In the genomic region with DNA sequence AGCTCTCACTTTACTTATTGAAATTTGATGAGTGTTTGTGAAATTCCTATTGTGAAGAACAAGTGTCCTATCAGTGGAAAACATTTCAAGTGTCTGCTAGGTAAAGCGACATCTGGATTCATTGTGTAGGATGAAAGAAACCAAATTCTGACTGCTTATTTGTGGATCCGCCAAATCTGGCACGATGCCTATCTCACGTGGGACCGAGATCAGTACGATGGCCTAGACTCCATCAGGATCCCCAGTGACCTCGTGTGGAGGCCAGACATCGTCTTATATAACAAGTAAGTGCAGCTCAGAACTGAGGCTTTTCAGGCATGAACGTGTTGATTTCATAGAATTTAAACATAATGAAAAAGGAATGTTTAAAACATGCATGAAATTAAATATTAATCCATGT, we compare ENCODE assay signal across 13 cellular contexts.
"Had no signal": no experiment of that assay in that cellular context is flagged by ENCODE, and none has a peak within 500 bp of the region (broad histone marks: within the 10 kb centered on the region; RNA-seq: fewer than 3 reads in every experiment).

No MANE protein-coding gene starts in this region.

- ATAC-seq: activated naive CD4-positive, alpha-beta T cell treated with anti-CD3 and anti-CD28 coated beads, Interleukin-2, amount 50 U/mL, for 72 hours; gastrocnemius medialis; left lobe of liver; stimulated activated naive CD8-positive, alpha-beta T cell treated with anti-CD3 and anti-CD28 coated beads, Interleukin-15, Interleukin-2, amounts not matched to agents 100 U/mL and 50 U/mL, for 24 hours had no signal

- DNase-seq: activated CD4-positive, alpha-beta T cell treated with anti-CD3 and anti-CD28 coated beads, Interleukin-2, amount 50 U/mL, for 4 hours; activated CD4-positive, CD25-positive, alpha-beta regulatory T cell treated with anti-CD3 and anti-CD28 coated beads, Interleukin-2, amount 50 U/mL, for 72 hours; activated effector memory CD4-positive, alpha-beta T cell treated with Interleukin-2 at 50 U/mL for 16 hours; activated T-cell treated with anti-CD3 and anti-CD28 coated beads, Interleukin-2, amount 50 U/mL, for 1 hour; amygdala; effector memory CD4-positive, alpha-beta T cell; gastrocnemius medialis; islet precursor cell; sigmoid colon; stimulated activated CD4-positive, alpha-beta T cell treated with anti-CD3 and anti-CD28 coated beads, Interleukin-12 subunit alpha, Interleukin-12 subunit beta, amount 100 ng/mL, for 4 hours; stimulated activated naive CD8-positive, alpha-beta T cell treated with anti-CD3 and anti-CD28 coated beads, Interleukin-15, Interleukin-2, amounts not matched to agents 100 U/mL and 50 U/mL, for 24 hours had no signal
